Comparison of ENCODE assay signal across 8 cellular contexts in the genomic region with DNA sequence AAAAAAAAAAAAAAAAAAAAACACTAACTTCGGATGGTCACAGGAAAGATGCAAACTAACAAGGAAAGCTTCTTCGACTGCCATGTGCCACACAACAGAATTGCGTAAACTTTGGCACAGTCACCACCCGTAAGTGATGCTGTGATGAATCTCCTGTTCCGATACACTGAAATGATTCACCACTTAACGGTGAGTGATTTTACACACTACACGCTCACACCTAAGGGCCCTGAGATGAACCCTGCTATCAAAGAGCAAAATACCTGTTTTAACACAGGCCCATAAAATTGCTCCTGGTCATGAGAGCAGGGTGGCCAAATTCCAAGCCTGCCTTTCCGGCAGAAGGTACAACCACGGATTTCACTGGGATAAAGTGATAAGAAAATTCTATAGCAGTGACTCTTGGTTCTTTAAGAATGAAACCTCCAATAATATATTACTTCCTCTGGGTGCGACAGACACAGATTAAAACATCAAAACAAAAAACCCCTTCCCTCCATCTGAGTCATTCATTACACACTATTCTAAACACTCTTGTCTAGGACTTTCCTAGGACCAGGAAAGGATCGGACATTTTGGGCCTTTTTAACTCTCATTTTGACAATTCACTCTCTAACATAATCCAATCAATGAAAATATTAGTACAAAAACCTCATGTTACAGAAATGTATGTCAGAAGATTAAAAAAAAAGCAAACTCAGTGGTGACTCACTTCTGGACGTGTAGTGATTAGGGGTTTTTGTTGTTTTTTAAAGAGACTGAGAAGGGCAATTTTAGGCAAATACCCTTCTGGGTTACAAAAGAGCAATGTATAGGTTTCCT. TPM values are rescaled to one million over a fixed set of nuclear protein-coding genes. Genes with fewer than 3 reads are reported as not detected.
DNase-seq lines count a peak whose midpoint lies in the region; ATAC-seq and TF ChIP-seq lines count a peak whose summit lies in the region.

No MANE protein-coding gene starts in this region.

- peak overlapping the region; percentile 83 for H3K27ac ChIP-seq in foreskin keratinocyte

- peaks cover 15% of the 10 kb centered on the region for H3K4me1 ChIP-seq in foreskin keratinocyte

- H3K4me1 Mint-ChIP-seq in CD14-positive monocyte, result peaks cover 33% of the 10 kb centered on the region
- H3K4me1 Mint-ChIP-seq in stimulated activated naive CD8-positive, alpha-beta T cell treated with anti-CD3 and anti-CD28 coated beads, Interleukin-15, Interleukin-2, amounts not matched to agents 100 ng/mL and 50 ng/mL, for 24 hours (ENCODE audit: low read depth), result peaks cover 37% of the 10 kb centered on the region

- H3K4me3 Mint-ChIP-seq in CD14-positive monocyte, result peak overlapping the region in 1 of 2 donors; percentile 13
- peak overlapping the region; percentile 74 for H3K4me3 Mint-ChIP-seq in stimulated activated naive CD8-positive, alpha-beta T cell treated with anti-CD3 and anti-CD28 coated beads, Interleukin-15, Interleukin-2, amounts not matched to agents 100 ng/mL and 50 ng/mL, for 24 hours

- peaks cover 0 to 2% (median 0%) of the 10 kb centered on the region in 7 donors for H3K9me3 Mint-ChIP-seq in CD14-positive monocyte
- peaks cover 4% of the 10 kb centered on the region for H3K9me3 Mint-ChIP-seq in stimulated activated naive CD8-positive, alpha-beta T cell treated with anti-CD3 and anti-CD28 coated beads, Interleukin-15, Interleukin-2, amounts not matched to agents 100 ng/mL and 50 ng/mL, for 24 hours

- peak; percentile 56 for ATAC-seq in GM19438 (IDR thresholded peaks at IDR 0.05; ENCODE audit: low read depth, unreplicated experiment)
- peak; percentile 69 for ATAC-seq in HG03378 (IDR thresholded peaks at IDR 0.05; ENCODE audit: unreplicated experiment)
- peak; percentile 98 for ATAC-seq in foreskin keratinocyte

- peak overlapping the region in 2 of 7 donors; percentile 64 to 85 for H3K27ac Mint-ChIP-seq in CD14-positive monocyte
- H3K27ac Mint-ChIP-seq in stimulated activated naive CD8-positive, alpha-beta T cell treated with anti-CD3 and anti-CD28 coated beads, Interleukin-15, Interleukin-2, amounts not matched to agents 100 ng/mL and 50 ng/mL, for 24 hours, result peak overlapping the region; percentile 95

- H3K36me3 Mint-ChIP-seq in CD14-positive monocyte, result no peaks in the 10 kb centered on the region
- H3K36me3 Mint-ChIP-seq in stimulated activated naive CD8-positive, alpha-beta T cell treated with anti-CD3 and anti-CD28 coated beads, Interleukin-15, Interleukin-2, amounts not matched to agents 100 ng/mL and 50 ng/mL, for 24 hours (ENCODE audit: low read depth), result peaks cover 18% of the 10 kb centered on the region

- intact Hi-C loops in CD14-positive monocyte (cut with micrococcal nuclease), result no loop called here

- in situ Hi-C loops in G401 (cut with HindIII; ENCODE audit: low sequenced_read_pairs), result no loop called here

- H3K27me3 Mint-ChIP-seq in CD14-positive monocyte (ENCODE audit: low read depth in 3 of 3), result peaks cover 0 to 3% (median 0%) of the 10 kb centered on the region in 3 donors
- H3K27me3 Mint-ChIP-seq in stimulated activated naive CD8-positive, alpha-beta T cell treated with anti-CD3 and anti-CD28 coated beads, Interleukin-15, Interleukin-2, amounts not matched to agents 100 ng/mL and 50 ng/mL, for 24 hours, result no peaks in the 10 kb centered on the region

- H3K27me3 ChIP-seq in foreskin keratinocyte, result no peaks in the 10 kb centered on the region

- DNase-seq in CD14-positive monocyte (ENCODE audit: low spot score), result peak; percentile 64
- DNase-seq in activated CD4-positive, alpha-beta T cell treated with anti-CD3 and anti-CD28 coated beads, Interleukin-2, amount 50 U/mL, for 48 hours, result peak; percentile 37 to 51
- DNase-seq in foreskin keratinocyte, result peak; percentile 90 to 93
- no peak for DNase-seq in G401 (ENCODE audit: low spot score)
- DNase-seq in NCI-H2107 (lab: John Stamatoyannopoulos, UW), result no peak

- TF ChIP-seq CTCF in CD14-positive monocyte (IDR thresholded peaks at IDR 0.05), result no peak
- no peak for TF ChIP-seq CTCF in foreskin keratinocyte (conservative IDR thresholded peaks at IDR 0.05)

RNA-seq across cellular contexts. Expression of a gene that starts 28.3 kb away (rescaled TPM):
- polyA plus RNA-seq in CD14-positive monocyte (1 to 10 TPM in 1 of 2 donors, under 1 TPM in 1; 0.82 to 1.0 TPM), foreskin keratinocyte (2.6 and 6.8 TPM in 2 replicates)
- total RNA-seq in foreskin keratinocyte, result 7.9 and 15.2 TPM in 2 replicates
- 1.3 and 1.7 TPM in 2 replicates for total RNA-seq in G401 (2014; rRNA removed; shearing (Covaris generic))

Comparison
In these comparisons a context has a peak if more than half of its experiments do, and no peak if none do; other contexts are left out.
1. DNase-seq: peak in CD14-positive monocyte (single experiment), activated CD4-positive, alpha-beta T cell treated with anti-CD3 and anti-CD28 coated beads, Interleukin-2, amount 50 U/mL, for 48 hours (2 of 2) and foreskin keratinocyte (2 of 2); none in G401 (single experiment) and NCI-H2107 (single experiment).
2. Peak in every context shown above with its lines, with median percentiles within 50 percentile points of each other: ATAC-seq.